Comparison of ENCODE assay signal across 22 cellular contexts in the genomic region with DNA sequence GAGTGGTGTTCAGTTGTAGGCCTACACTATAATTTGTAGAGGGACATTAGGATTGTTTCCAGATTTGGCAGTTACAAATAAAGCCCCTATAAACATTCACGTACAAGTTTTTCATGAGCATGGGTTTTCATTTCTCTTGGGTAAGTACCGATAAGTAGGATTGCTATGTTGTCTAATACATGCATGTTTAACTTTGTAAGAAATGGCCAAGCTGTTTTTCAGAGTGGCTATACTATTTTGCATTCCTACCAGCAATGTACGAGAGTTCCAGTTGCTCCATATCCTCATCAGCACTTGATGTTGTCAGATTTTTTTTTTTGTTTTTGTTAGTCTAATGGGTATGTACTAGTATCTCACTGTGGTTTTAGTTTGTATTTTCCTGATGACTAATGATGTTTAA. TPM values are rescaled to one million over a fixed set of nuclear protein-coding genes. Genes with fewer than 3 reads are reported as not detected.
DNase-seq lines count a peak whose midpoint lies in the region; ATAC-seq, FAIRE-seq and TF ChIP-seq lines count a peak whose summit lies in the region.
"Had no signal": no experiment of that assay in that cellular context is flagged by ENCODE, and none has a peak within 500 bp of the region (broad histone marks: within the 10 kb centered on the region; RNA-seq: fewer than 3 reads in every experiment).

No MANE protein-coding gene starts in this region.

- no peaks in the 10 kb centered on the region for H3K27me3 ChIP-seq in astrocyte (ENCODE audit: insufficient read depth, low read length)
- H3K27me3 ChIP-seq: BLaER1 treated with 17β-estradiol and CSF1 and Interleukin-3, amounts not matched to agents 10 nM and 100 nM had no signal

- peaks cover 11% of the 10 kb centered on the region for H3K36me3 Mint-ChIP-seq in astrocyte (ENCODE audit: low read depth, unreplicated experiment)

- no peak for TF ChIP-seq CTCF in HEK293 (tag by site-specific recombination; IDR thresholded peaks at IDR 0.05)
- TF ChIP-seq CTCF in astrocyte (IDR thresholded peaks at IDR 0.05; ENCODE audit: insufficient read depth, low read depth, low read length) = no peak
- no peak for TF ChIP-seq CTCF in RWPE1 (conservative IDR thresholded peaks at IDR 0.05; ENCODE audit: low read depth)

- FAIRE-seq in astrocyte (lab: Jason Lieb, UNC) = peak; percentile 41
- peak; percentile 13 for FAIRE-seq in urothelium cell line (lab: Jason Lieb, UNC)
- FAIRE-seq: A204.1, D721Med, G401.6, GM12891, GM19239 had no signal

- H3K27ac Mint-ChIP-seq in astrocyte (ENCODE audit: unreplicated experiment) = no peak overlapping the region
- H3K27ac Mint-ChIP-seq: B cell; CD4-positive, alpha-beta T cell; CD8-positive, alpha-beta T cell had no signal

- H3K4me3 ChIP-seq in HEK293 (ENCODE audit: low read depth, low read length) = no peak overlapping the region
- no peak overlapping the region for H3K4me3 ChIP-seq in astrocyte (ENCODE audit: insufficient read depth, low read depth, low read length)
- H3K4me3 ChIP-seq: BLaER1 treated with 17β-estradiol and CSF1 and Interleukin-3, amounts not matched to agents 10 nM and 100 nM had no signal

- H3K4me2 ChIP-seq in astrocyte (ENCODE audit: low read length) = no peak overlapping the region
- H3K4me2 ChIP-seq: BLaER1 treated with 17β-estradiol and CSF1 and Interleukin-3, amounts not matched to agents 10 nM and 100 nM had no signal

- POLR2A ChIA-PET in HEK293 (lab: Yijun Ruan, JAX) (no interaction called here), RWPE1 (lab: Yijun Ruan, JAX; ENCODE audit: low non-redundant PET) (no interaction called here)

- H3K9me3 Mint-ChIP-seq in astrocyte (ENCODE audit: unreplicated experiment) = peaks cover 22% of the 10 kb centered on the region

- H3K27ac ChIP-seq in HEK293 (ENCODE audit: extremely low read depth, low read depth, low read length) = no peak overlapping the region
- H3K27ac ChIP-seq in astrocyte (ENCODE audit: low read depth, low read length) = no peak overlapping the region
- H3K27ac ChIP-seq in RWPE1 = no peak overlapping the region
- H3K27ac ChIP-seq: BLaER1 treated with 17β-estradiol and CSF1 and Interleukin-3, amounts not matched to agents 10 nM and 100 nM; C4-2B had no signal

- ATAC-seq in HG03342 (IDR thresholded peaks at IDR 0.05; ENCODE audit: unreplicated experiment) = no peak
- ATAC-seq: CD8-positive, alpha-beta T cell had no signal

- DNase-seq in astrocyte (ENCODE audit: low read depth) (no peak), urothelium cell line (ENCODE audit: low spot score) (no peak), RWPE1 (ENCODE audit: low spot score) (no peak)
- no peak for DNase-seq in activated effector memory CD4-positive, alpha-beta T cell treated with anti-CD3 and anti-CD28 coated beads, Interleukin-2, amount 50 U/mL, for 16 hours
- DNase-seq: 8988T; ACHN; CD4-positive, alpha-beta T cell; CD8-positive, alpha-beta T cell; DMS79 treated with DMSO at 0.1 percent for 48 hours; GF-D8 had no signal

- CTCF ChIA-PET in HEK293 (lab: Yijun Ruan, JAX) (interaction anchor here (0.6 kb wide), 1 partner anchor 689 kb away, joined by 3 read pairs; no protein-coding TSS in a partner anchor), RWPE1 (lab: Yijun Ruan, JAX) (no interaction called here)

- no peaks in the 10 kb centered on the region for H3K27me3 Mint-ChIP-seq in astrocyte (ENCODE audit: low read depth, unreplicated experiment)
- H3K27me3 Mint-ChIP-seq: B cell; CD4-positive, alpha-beta T cell had no signal

- H3K36me3 ChIP-seq in HEK293 (ENCODE audit: control insufficient read depth in 2 of 2, insufficient read depth in 1 of 2, low read length in 2 of 2) (no peaks in the 10 kb centered on the region), astrocyte (ENCODE audit: insufficient read depth, low read length) (no peaks in the 10 kb centered on the region)
- H3K36me3 ChIP-seq: BLaER1 treated with 17β-estradiol and CSF1 and Interleukin-3, amounts not matched to agents 10 nM and 100 nM had no signal

- no peak overlapping the region for H2AFZ ChIP-seq in astrocyte (ENCODE audit: low read depth, low read length)

- no peak overlapping the region for H3K9ac ChIP-seq in astrocyte (ENCODE audit: low read length)
- H3K9ac ChIP-seq: BLaER1 treated with 17β-estradiol and CSF1 and Interleukin-3, amounts not matched to agents 10 nM and 100 nM had no signal

- H3K4me1 ChIP-seq in HEK293 (ENCODE audit: control insufficient read depth, insufficient read depth, low read length) (no peaks in the 10 kb centered on the region), astrocyte (ENCODE audit: insufficient read depth, low read length) (peaks cover 28% of the 10 kb centered on the region)
- H3K4me1 ChIP-seq: Caco-2 had no signal

- H3K9me3 ChIP-seq in HEK293 (ENCODE audit: control insufficient read depth, insufficient read depth, low read depth, low read length) (no peaks in the 10 kb centered on the region), astrocyte (ENCODE audit: insufficient read depth, low read depth, low read length) (peaks cover 14% of the 10 kb centered on the region)

- peak overlapping the region; percentile 28 for H3K4me3 Mint-ChIP-seq in astrocyte (ENCODE audit: unreplicated experiment)
- H3K4me3 Mint-ChIP-seq: B cell; CD4-positive, alpha-beta T cell; CD8-positive, alpha-beta T cell had no signal

- no peaks in the 10 kb centered on the region for H3K79me2 ChIP-seq in astrocyte (ENCODE audit: insufficient read depth, low read length)

- H4K20me1 ChIP-seq in astrocyte (ENCODE audit: insufficient read depth, low read length) = no peaks in the 10 kb centered on the region
- H4K20me1 ChIP-seq: BLaER1 treated with 17β-estradiol and CSF1 and Interleukin-3, amounts not matched to agents 10 nM and 100 nM had no signal

- H3K4me1 Mint-ChIP-seq in astrocyte (ENCODE audit: low read depth, unreplicated experiment) = peaks cover 19% of the 10 kb centered on the region
- H3K4me1 Mint-ChIP-seq: B cell had no signal

TF ChIP-seq in HEK293, 187 proteins besides CTCF, POLR2A, EP300 and RAD21:
- TF ChIP-seq SETDB1 (IDR thresholded peaks at IDR 0.05; ENCODE audit: insufficient read length, low read length) = peak; percentile 88
- peak; percentile 72; the same call in 1 of the 2 replicates for TF ChIP-seq TRIM28 (IDR thresholded peaks at IDR 0.05; ENCODE audit: borderline replicate concordance, low read length)
- no peak for TF ChIP-seq ZNF311 (tag by site-specific recombination; IDR thresholded peaks at IDR 0.05; ENCODE audit: borderline replicate concordance)
- TF ChIP-seq ZNF302 (tag by site-specific recombination; IDR thresholded peaks at IDR 0.05; ENCODE audit: low read depth) = no peak
- TF ChIP-seq ZNF561 (tag by site-specific recombination; IDR thresholded peaks at IDR 0.05; ENCODE audit: borderline replicate concordance) = no peak
- TF ChIP-seq, protein P1, sequence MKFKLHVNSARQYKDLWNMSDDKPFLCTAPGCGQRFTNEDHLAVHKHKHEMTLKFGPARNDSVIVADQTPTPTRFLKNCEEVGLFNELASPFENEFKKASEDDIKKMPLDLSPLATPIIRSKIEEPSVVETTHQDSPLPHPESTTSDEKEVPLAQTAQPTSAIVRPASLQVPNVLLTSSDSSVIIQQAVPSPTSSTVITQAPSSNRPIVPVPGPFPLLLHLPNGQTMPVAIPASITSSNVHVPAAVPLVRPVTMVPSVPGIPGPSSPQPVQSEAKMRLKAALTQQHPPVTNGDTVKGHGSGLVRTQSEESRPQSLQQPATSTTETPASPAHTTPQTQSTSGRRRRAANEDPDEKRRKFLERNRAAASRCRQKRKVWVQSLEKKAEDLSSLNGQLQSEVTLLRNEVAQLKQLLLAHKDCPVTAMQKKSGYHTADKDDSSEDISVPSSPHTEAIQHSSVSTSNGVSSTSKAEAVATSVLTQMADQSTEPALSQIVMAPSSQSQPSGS (tag by site-specific recombination; IDR thresholded peaks at IDR 0.05; ENCODE audit: low read depth) = no peak

RNA-seq across cellular contexts. Expression of gene APCDD1L, which starts 11.2 kb away (rescaled TPM):
- total RNA-seq in astrocyte = 16.4 and 23.3 TPM in 2 replicates
- total RNA-seq: A673; B cell; Caco-2; CD4-positive, alpha-beta T cell; CD8-positive, alpha-beta T cell had no signal
